Comparison of ENCODE assay signal across 21 cellular contexts in genomic region chr3:46013316-46014094, GRCh38. TPM values are rescaled to one million over a fixed set of nuclear protein-coding genes. Genes with fewer than 3 reads are reported as not detected.
DNase-seq lines count a peak whose midpoint lies in the region; ATAC-seq, FAIRE-seq and TF ChIP-seq lines count a peak whose summit lies in the region.
"Had no signal": no experiment of that assay in that cellular context is flagged by ENCODE, and none has a peak within 500 bp of the region (broad histone marks: within the 10 kb centered on the region; RNA-seq: fewer than 3 reads in every experiment).

No MANE protein-coding gene starts in this region.

- no peak overlapping the region for H2BK5ac ChIP-seq in H1 (ENCODE audit: low read depth, low read length)

- no peak overlapping the region for H4K8ac ChIP-seq in H1 (ENCODE audit: extremely low read depth, insufficient read depth, low read length)

- H3K27me3 Mint-ChIP-seq in CD14-positive monocyte (ENCODE audit: low read depth in 3 of 3) (peaks cover 0 to 7% (median 1%) of the 10 kb centered on the region in 3 donors), osteocyte (ENCODE audit: unreplicated experiment) (peaks cover 31% of the 10 kb centered on the region)
- H3K27me3 Mint-ChIP-seq: CD8-positive, alpha-beta memory T cell had no signal

- CTCF ChIA-PET in H1 (lab: Charles Lee; ENCODE audit: partially characterized antibody), result no interaction called here
- CTCF ChIA-PET in RWPE1 (lab: Yijun Ruan, JAX), result no interaction called here

- no peak for TF ChIP-seq POLR2A in H1 (IDR thresholded peaks at IDR 0.05; ENCODE audit: control extremely low read depth in 1 of 2, low read depth in 2 of 2, low read length in 2 of 2)

- no peak for TF ChIP-seq RAD21 in H1 (IDR thresholded peaks at IDR 0.05 in 1 of 2, conservative IDR thresholded peaks at IDR 0.05 in 1 of 2; ENCODE audit: low read depth in 2 of 2, low read length in 2 of 2)

- no peak for TF ChIP-seq EP300 in H1 (IDR thresholded peaks at IDR 0.05; ENCODE audit: borderline replicate concordance in 1 of 2, low read depth in 2 of 2, low read length in 2 of 2)

- no peak overlapping the region for H2BK20ac ChIP-seq in H1 (ENCODE audit: low read length)

- no peaks in the 10 kb centered on the region for H3K9me3 ChIP-seq in H1 (ENCODE audit: insufficient read depth in 2 of 2, low read depth in 1 of 2, low read length in 1 of 2)
- H3K9me3 ChIP-seq: BLaER1 had no signal

- H3K4me1 ChIP-seq in H1 (replicated peaks in 1 of 4; ENCODE audit: control insufficient read depth in 3 of 4, insufficient read depth in 4 of 4, low read length in 3 of 4), result no peaks in the 10 kb centered on the region
- H3K4me1 ChIP-seq: BLaER1 had no signal

- H3K79me2 ChIP-seq in H1 (ENCODE audit: control insufficient read depth in 1 of 2, insufficient read depth in 2 of 2, low read length in 2 of 2), result no peaks in the 10 kb centered on the region

- H3K79me1 ChIP-seq in H1 (ENCODE audit: low read depth, low read length), result no peaks in the 10 kb centered on the region

- H3K4me1 Mint-ChIP-seq in CD14-positive monocyte, result peaks cover 48% of the 10 kb centered on the region
- H3K4me1 Mint-ChIP-seq in osteocyte (ENCODE audit: unreplicated experiment), result no peaks in the 10 kb centered on the region

- H3K14ac ChIP-seq in H1 (ENCODE audit: insufficient read length), result no peak overlapping the region

- H2BK15ac ChIP-seq in H1 (ENCODE audit: low read length), result no peak overlapping the region

- no peak overlapping the region for H3K4ac ChIP-seq in H1 (replicated peaks; ENCODE audit: insufficient read length, low read depth, low read length)

- H4K91ac ChIP-seq in H1 (replicated peaks; ENCODE audit: insufficient read length, low read length), result no peak overlapping the region

- H4K5ac ChIP-seq in H1 (ENCODE audit: insufficient read length, low read depth, low read length), result no peak overlapping the region

- no peak overlapping the region; a peak in 1 of 7 replicates for H3K9ac ChIP-seq in H1 (replicated peaks in 1 of 4; ENCODE audit: extremely low read depth in 1 of 4, low read depth in 3 of 4, low read length in 3 of 4)
- H3K9ac ChIP-seq: BLaER1 had no signal

- TF ChIP-seq CTCF in CD14-positive monocyte (IDR thresholded peaks at IDR 0.05), result no peak
- no peak for TF ChIP-seq CTCF in H1 (IDR thresholded peaks at IDR 0.05; ENCODE audit: control extremely low read depth in 1 of 3, insufficient read depth in 1 of 3, low read depth in 1 of 3, low read length in 3 of 3)
- TF ChIP-seq CTCF in osteocyte (IDR thresholded peaks at IDR 0.05), result no peak
- TF ChIP-seq CTCF in RWPE1 (conservative IDR thresholded peaks at IDR 0.05; ENCODE audit: low read depth), result no peak

- H3K27ac ChIP-seq in H1 (ENCODE audit: low read depth, low read length) (no peak overlapping the region), RWPE1 (no peak overlapping the region)
- H3K27ac ChIP-seq: BLaER1 had no signal

- H3K9me3 Mint-ChIP-seq in CD14-positive monocyte, result peaks cover 2 to 8% (median 6%) of the 10 kb centered on the region in 7 donors
- H3K9me3 Mint-ChIP-seq in osteocyte (ENCODE audit: unreplicated experiment), result no peaks in the 10 kb centered on the region
- H3K9me3 Mint-ChIP-seq: CD8-positive, alpha-beta memory T cell; HFFc6 had no signal

- no peaks in the 10 kb centered on the region for H3K27me3 ChIP-seq in H1 (replicated peaks in 1 of 4; ENCODE audit: control insufficient read depth in 3 of 4, extremely low read depth in 1 of 4, insufficient read depth in 3 of 4, low read length in 3 of 4)
- H3K27me3 ChIP-seq: BLaER1 had no signal

- H3K18ac ChIP-seq in H1 (ENCODE audit: extremely low read depth, low read length), result no peak overlapping the region

- H3K36me3 Mint-ChIP-seq in CD14-positive monocyte (peaks cover 0 to 3% of the 10 kb centered on the region in 2 donors), osteocyte (ENCODE audit: unreplicated experiment) (no peaks in the 10 kb centered on the region)

- H3K23ac ChIP-seq in H1 (ENCODE audit: insufficient read length), result no peak overlapping the region

- intact Hi-C loops in CD14-positive monocyte (cut with micrococcal nuclease), result loop anchor here in 1 of 2 donors (10.0 kb wide), 1 partner anchor 51 kb away; no protein-coding TSS in a partner anchor
- intact Hi-C loops in Right ventricle myocardium superior (cut with DNase I), result no loop called here

- no peak overlapping the region for H2AK5ac ChIP-seq in H1 (ENCODE audit: low read depth, low read length)

- H2BK120ac ChIP-seq in H1 (replicated peaks; ENCODE audit: low read depth, low read length), result no peak overlapping the region

- no peak for ATAC-seq in Right ventricle myocardium superior (ENCODE audit: poor library complexity)
- ATAC-seq: PC-3 had no signal

- H3K56ac ChIP-seq in H1 (replicated peaks; ENCODE audit: insufficient read length, low read depth, low read length), result no peak overlapping the region

- H4K20me1 ChIP-seq in H1 (replicated peaks in 1 of 2; ENCODE audit: control insufficient read depth in 1 of 2, insufficient read depth in 2 of 2, low read length in 2 of 2), result no peaks in the 10 kb centered on the region
- H4K20me1 ChIP-seq: BLaER1 had no signal

- no peak overlapping the region for H3K4me3 ChIP-seq in H1 (ENCODE audit: extremely low read depth in 1 of 4, insufficient read depth in 2 of 4, low read depth in 3 of 4, low read length in 4 of 4)
- H3K4me3 ChIP-seq: BLaER1 had no signal

- H3K23me2 ChIP-seq in H1 (ENCODE audit: low read depth, low read length), result no peaks in the 10 kb centered on the region

- H2AFZ ChIP-seq in H1 (ENCODE audit: low read length), result peak overlapping the region; percentile 5; the same call in 1 of the 2 replicates

- H2BK12ac ChIP-seq in H1 (ENCODE audit: low read depth, low read length), result no peak overlapping the region

- H3K4me3 Mint-ChIP-seq in CD14-positive monocyte (no peak overlapping the region), osteocyte (ENCODE audit: unreplicated experiment) (no peak overlapping the region)
- H3K4me3 Mint-ChIP-seq: HFFc6 had no signal

- 87% methylated on average over 7 of the region's 7 CpGs; no CpG with 5 or more reads in 1 of the 2 experiments for WGBS in H1 (ENCODE audit: extremely low coverage in 1 of 2, insufficient coverage in 1 of 2, insufficient read length in 1 of 2, insufficient replicate concordance in 2 of 2, low coverage in 1 of 2, low lambda C conversion rate in 2 of 2, missing lambda C conversion rate in 1 of 2), 2 experiments

- no peak for FAIRE-seq in H1 (lab: Jason Lieb, UNC)

- POLR2A ChIA-PET in H1 (lab: Charles Lee; ENCODE audit: partially characterized antibody), result interaction anchor here (0.6 kb wide), 1 partner anchor 22 kb away, joined by 3 read pairs; no protein-coding TSS in a partner anchor
- POLR2A ChIA-PET in RWPE1 (lab: Yijun Ruan, JAX; ENCODE audit: low non-redundant PET), result no interaction called here

- H3K4me2 ChIP-seq in H1 (ENCODE audit: insufficient read depth in 1 of 2, low read depth in 2 of 2, low read length in 2 of 2), result no peak overlapping the region
- H3K4me2 ChIP-seq: BLaER1 had no signal

- H3K27ac Mint-ChIP-seq in CD14-positive monocyte, result peak overlapping the region in 6 of 7 donors; percentile 39 to 82 (median 67)
- no peak overlapping the region for H3K27ac Mint-ChIP-seq in osteocyte (ENCODE audit: unreplicated experiment)
- H3K27ac Mint-ChIP-seq: HFFc6 had no signal

- DNase-seq in CD14-positive monocyte (ENCODE audit: low spot score) (no peak), OCI-M1 (lab: John Stamatoyannopoulos, UW) (peak; percentile 63), H1 (ENCODE audit: low read depth in 1 of 2, low spot score in 2 of 2) (no peak), osteocyte (ENCODE audit: extremely low spot score, unreplicated experiment) (peak; percentile 32), NOMO-1 (lab: John Stamatoyannopoulos, UW; ENCODE audit: unreplicated experiment in 2 of 2) (no peak), RWPE1 (ENCODE audit: low spot score) (no peak), Right ventricle myocardium superior (no peak)
- DNase-seq: CD8-positive, alpha-beta memory T cell; DMS53; H7; HFFc6; KBM-7; NCI-H1105; NCI-H1694; NCI-H2081 treated with DMSO at 0.1 percent for 48 hours; NCI-H510A; NCI-H82; PC-3; RPMI8226 had no signal

- H3K36me3 ChIP-seq in H1 (ENCODE audit: control insufficient read depth in 2 of 4, insufficient read depth in 4 of 4, low read length in 3 of 4), result no peaks in the 10 kb centered on the region
- H3K36me3 ChIP-seq: BLaER1 had no signal

TF ChIP-seq in H1, 55 proteins besides CTCF, POLR2A, EP300 and RAD21:
- no peak for TF ChIP-seq TBP (IDR thresholded peaks at IDR 0.05; ENCODE audit: low read depth, low read length)

RNA-seq across cellular contexts. Expression of gene XCR1, which starts 13.8 kb away (rescaled TPM):
- polyA plus RNA-seq in CD14-positive monocyte (under 1 TPM; 0.03 to 0.05 TPM), H1 (2011; rRNA removed) (0.19 and 0.53 TPM in 2 replicates)
- not detected in 2 replicates for total RNA-seq in H1 (2021; fragmentation: NEBNext Ultra II Directional; extraction: Animal tissue kit (Norgen Biotek cat#: 25700))
- 0.08 TPM for polyA plus RNA-seq in H1 (2011; cell fraction: cytosol; rRNA removed)
- 0.66 TPM for polyA plus RNA-seq in H1 (2011; cell fraction: nucleus; rRNA removed)
- 0.11 to 0.33 TPM (median 0.17 TPM) in 4 replicates for polyA plus RNA-seq in H1 (2012, experiment 1 of 2)
- polyA plus RNA-seq in H1 (2012, experiment 2 of 2), result 0.10 TPM
- polyA plus RNA-seq in H1 (2013, experiment 1 of 2), result 0.08 TPM
- 0.09 TPM for polyA plus RNA-seq in H1 (2013, experiment 2 of 2)
- polyA minus RNA-seq in H1 (2011; rRNA and poly(A)+ RNA removed), result 0.16 and 0.22 TPM in 2 replicates
- polyA minus RNA-seq in H1 (2011; cell fraction: cytosol; rRNA and poly(A)+ RNA removed), result not detected
- not detected for polyA minus RNA-seq in H1 (2011; cell fraction: nucleus; rRNA and poly(A)+ RNA removed)
- total RNA-seq in osteocyte (not detected in 2 replicates), Right ventricle myocardium superior (not detected)
- total RNA-seq: A673; CD8-positive, alpha-beta memory T cell; H7; HFFc6; PC-3 had no signal
- polyA plus RNA-seq: CD8-positive, alpha-beta memory T cell had no signal

RNA-seq across cellular contexts. Expression of gene FYCO1, which starts 17.9 kb away (rescaled TPM):
- 1 to 10 TPM in 1 of 2 donors, under 1 TPM in 1; 0.59 to 1.3 TPM for polyA plus RNA-seq in CD14-positive monocyte
- 9.3 and 10.8 TPM in 2 replicates for total RNA-seq in H1 (2021; fragmentation: NEBNext Ultra II Directional; extraction: Animal tissue kit (Norgen Biotek cat#: 25700))
- polyA plus RNA-seq in H1 (2011; rRNA removed), result 4.8 and 6.7 TPM in 2 replicates
- 5.4 TPM for polyA plus RNA-seq in H1 (2011; cell fraction: cytosol; rRNA removed)
- polyA plus RNA-seq in H1 (2011; cell fraction: nucleus; rRNA removed), result 16.2 TPM
- 5.2 to 6.1 TPM (median 5.7 TPM) in 4 replicates for polyA plus RNA-seq in H1 (2012, experiment 1 of 2)
- polyA plus RNA-seq in H1 (2012, experiment 2 of 2), result 1.4 TPM
- polyA plus RNA-seq in H1 (2013, experiment 1 of 2), result 5.1 TPM
- 6.2 TPM for polyA plus RNA-seq in H1 (2013, experiment 2 of 2)
- 18.5 and 27.0 TPM in 2 replicates for polyA minus RNA-seq in H1 (2011; rRNA and poly(A)+ RNA removed)
- 7.9 TPM for polyA minus RNA-seq in H1 (2011; cell fraction: cytosol; rRNA and poly(A)+ RNA removed)
- 22.1 TPM for polyA minus RNA-seq in H1 (2011; cell fraction: nucleus; rRNA and poly(A)+ RNA removed)
- 31.8 and 35.0 TPM in 2 replicates for total RNA-seq in osteocyte
- 120 TPM for total RNA-seq in Right ventricle myocardium superior

Comparison
In these comparisons a context has a peak if more than half of its experiments do, and no peak if none do; other contexts are left out.
1. DNase-seq: peak in OCI-M1 (single experiment) and osteocyte (single experiment); none in CD14-positive monocyte (single experiment), H1 (0 of 2), NOMO-1 (0 of 2), RWPE1 (single experiment) and Right ventricle myocardium superior (single experiment).